ENCODE assay signal across 17 cellular contexts in the genomic region with DNA sequence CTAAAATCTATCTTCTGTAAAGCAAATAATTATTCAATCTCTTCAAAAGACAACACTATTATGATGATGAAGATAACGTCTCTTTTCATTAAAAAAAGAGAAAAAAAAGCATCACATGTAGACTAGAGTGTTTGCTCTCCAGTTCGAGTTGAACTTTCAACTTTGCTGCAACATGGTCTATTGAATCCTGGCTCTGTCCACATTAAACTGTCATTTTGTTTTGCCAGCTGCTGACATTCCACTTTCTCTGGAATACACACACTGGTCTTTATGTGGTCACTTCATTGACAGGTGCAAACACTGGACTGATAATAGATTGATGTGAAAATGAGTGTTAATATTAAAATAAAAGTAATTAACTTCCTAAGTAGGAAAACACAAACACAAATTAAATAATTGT.
A peak's percentile ranks its signal among the peaks of the same experiment; 100 is the strongest.
DNase-seq lines count a peak whose midpoint lies in the region; ATAC-seq, FAIRE-seq and TF ChIP-seq lines count a peak whose summit lies in the region.
"Had no signal": no experiment of that assay in that cellular context is flagged by ENCODE, and none has a peak within 500 bp of the region (broad histone marks: within the 10 kb centered on the region; RNA-seq: fewer than 3 reads in every experiment).

No MANE protein-coding gene starts in this region.

- no peak overlapping the region for H3K27ac Mint-ChIP-seq in type B pancreatic cell
- H3K27ac Mint-ChIP-seq: CD8-positive, alpha-beta memory T cell had no signal

- no peak overlapping the region for H3K27ac ChIP-seq in K562 (ENCODE audit: extremely low read depth, low read depth, low read length)
- no peak overlapping the region for H3K27ac ChIP-seq in pancreas

- no peak overlapping the region for H3K4me3 ChIP-seq in K562
- H3K4me3 ChIP-seq in pancreas: no peak overlapping the region

- no peaks in the 10 kb centered on the region for H3K9me1 ChIP-seq in K562 (ENCODE audit: control insufficient read depth, insufficient read depth, low read length)

- no peak for TF ChIP-seq POLR2A in K562 (conservative IDR thresholded peaks at IDR 0.05)

- intact Hi-C loops in K562 (cut with micrococcal nuclease) (no loop called here), pancreas (cut with DNase I) (loop anchor here in 1 of 3 donors (10.0 kb wide), 1 partner anchor 49 kb away; no protein-coding TSS in a partner anchor)

- H3K36me3 ChIP-seq in K562 (ENCODE audit: control insufficient read depth, insufficient read depth, low read length) (no peaks in the 10 kb centered on the region), pancreas (no peaks in the 10 kb centered on the region)

- H3K9me3 Mint-ChIP-seq in type B pancreatic cell: no peaks in the 10 kb centered on the region

- no peak for TF ChIP-seq EP300 in K562 (IDR thresholded peaks at IDR 0.05; ENCODE audit: low read length)

- FAIRE-seq in K562 (lab: Jason Lieb, UNC) (peak; percentile 32), pancreas (lab: Jason Lieb, UNC) (no peak)
- FAIRE-seq: RCC 7860 had no signal

- H3K4me3 Mint-ChIP-seq in type B pancreatic cell: no peak overlapping the region
- H3K4me3 Mint-ChIP-seq: CD8-positive, alpha-beta memory T cell had no signal

- H3K79me2 ChIP-seq in K562 (ENCODE audit: control insufficient read depth, insufficient read depth, low read length): no peaks in the 10 kb centered on the region

- no peak for TF ChIP-seq CTCF in K562 (IDR thresholded peaks at IDR 0.05 in 2 of 3, conservative IDR thresholded peaks at IDR 0.05 in 1 of 3; ENCODE audit: insufficient read depth in 2 of 3, low read depth in 1 of 3, low read length in 3 of 3)
- TF ChIP-seq CTCF in pancreas (IDR thresholded peaks at IDR 0.05): no peak
- TF ChIP-seq CTCF in type B pancreatic cell (conservative IDR thresholded peaks at IDR 0.05): no peak

- H2AFZ ChIP-seq in K562 (ENCODE audit: low read depth, low read length): no peak overlapping the region

- in situ Hi-C loops in K562 (cut with MboI): no loop called here

- no peaks in the 10 kb centered on the region for H3K4me1 Mint-ChIP-seq in type B pancreatic cell (ENCODE audit: unreplicated experiment)
- H3K4me1 Mint-ChIP-seq: CD8-positive, alpha-beta memory T cell had no signal

- POLR2A ChIA-PET in K562 (lab: Yijun Ruan, JAX): no interaction called here

- H3K36me3 Mint-ChIP-seq in type B pancreatic cell: no peaks in the 10 kb centered on the region
- H3K36me3 Mint-ChIP-seq: CD8-positive, alpha-beta memory T cell had no signal

- H3K9me3 ChIP-seq in K562 (replicated peaks; ENCODE audit: control insufficient read depth, insufficient read depth, low read depth, low read length): no peaks in the 10 kb centered on the region
- no peaks in the 10 kb centered on the region for H3K9me3 ChIP-seq in pancreas

- H4K20me1 ChIP-seq in K562 (replicated peaks; ENCODE audit: control insufficient read depth, insufficient read depth, low read length): no peaks in the 10 kb centered on the region; the same call in 1 of the 2 replicates

- no peak overlapping the region for H3K9ac ChIP-seq in K562 (ENCODE audit: insufficient read depth in 1 of 2, low read depth in 2 of 2, low read length in 2 of 2)

- CTCF ChIA-PET in K562 (lab: Yijun Ruan, JAX; ENCODE audit: low intra/inter-chr PET ratio): no interaction called here

- peak; percentile 88 for DNase-seq in DMS53 treated with DMSO at 0.1 percent for 48 hours (lab: John Stamatoyannopoulos, UW; ENCODE audit: unreplicated experiment)
- peak; percentile 39 for DNase-seq in NCI-H146 (lab: John Stamatoyannopoulos, UW)
- DNase-seq in K562 (ENCODE audit: extremely low read depth in 1 of 4, low spot score in 3 of 4): no peak
- no peak for DNase-seq in pancreas
- DNase-seq in type B pancreatic cell (ENCODE audit: extremely low spot score, unreplicated experiment): no peak
- no peak for DNase-seq in activated T-cell treated with anti-CD3 and anti-CD28 coated beads, Interleukin-2, amount 50 U/mL, for 48 hours
- no peak for DNase-seq in NK-92 treated with Interleukin-12 subunit alpha and Interleukin-12 subunit beta, amount 100 ng/mL, for 24 hours (lab: John Stamatoyannopoulos, UW)
- DNase-seq: C1 segment of cervical spinal cord; CD8-positive, alpha-beta memory T cell; DND-41; KBM-7; NCI-H1694; NCI-H2107; NCI-H345; NCI-H524 treated with DMSO at 0.1 percent for 48 hours; Right ventricle myocardium superior had no signal

- no TSS peak for BruUV-seq in K562 (replicated peaks; lab: Mats Ljungman, UMichigan)

- H3K27me3 ChIP-seq in K562 (ENCODE audit: control insufficient read depth in 2 of 2, insufficient read depth in 2 of 2, low read length in 2 of 2) (no peaks in the 10 kb centered on the region), pancreas (no peaks in the 10 kb centered on the region)

- ATAC-seq in K562: no peak
- peak in 3 of 4 donors; percentile 58 to 81 (median 74) for ATAC-seq in pancreas

- peaks cover 25% of the 10 kb centered on the region for H3K27me3 Mint-ChIP-seq in type B pancreatic cell

- no peak for TF ChIP-seq RAD21 in K562 (CRISPR knock-in tag; conservative IDR thresholded peaks at IDR 0.05 in 1 of 2, IDR thresholded peaks at IDR 0.05 in 1 of 2)

- 0% methylated on average over 2 of the region's 2 CpGs for WGBS in K562 (ENCODE audit: insufficient coverage, low coverage, missing lambda C conversion rate)
- WGBS in pancreas, 2 donors: 9 to 10% methylated on average over 2 of the region's 2 CpGs

- H3K4me1 ChIP-seq in K562 (replicated peaks in 1 of 2; ENCODE audit: control insufficient read depth in 2 of 2, insufficient read depth in 2 of 2, low read length in 2 of 2) (no peaks in the 10 kb centered on the region), pancreas (peaks cover 0 to 6% (median 5%) of the 10 kb centered on the region in 3 donors)

- no peak overlapping the region for H3K4me2 ChIP-seq in K562 (ENCODE audit: insufficient read depth, low read length)

TF ChIP-seq in K562, 482 proteins besides CTCF, POLR2A, EP300 and RAD21 (continues in another document):
- no peak for TF ChIP-seq BCL6 (CRISPR knock-in tag; IDR thresholded peaks at IDR 0.05)
- no peak for TF ChIP-seq RHOXF2B (CRISPR knock-in tag; conservative IDR thresholded peaks at IDR 0.05)
- no peak for TF ChIP-seq SLC30A9 (CRISPR knock-in tag; IDR thresholded peaks at IDR 0.05)
- TF ChIP-seq NEUROD1 (IDR thresholded peaks at IDR 0.05; ENCODE audit: borderline replicate concordance, low read depth, low read length, partially characterized antibody): no peak
- no peak for TF ChIP-seq LEF1 (IDR thresholded peaks at IDR 0.05)
- TF ChIP-seq NFRKB (IDR thresholded peaks at IDR 0.05; ENCODE audit: low read depth): no peak
- TF ChIP-seq LCOR (CRISPR knock-in tag; IDR thresholded peaks at IDR 0.05): no peak
- TF ChIP-seq, protein P1, sequence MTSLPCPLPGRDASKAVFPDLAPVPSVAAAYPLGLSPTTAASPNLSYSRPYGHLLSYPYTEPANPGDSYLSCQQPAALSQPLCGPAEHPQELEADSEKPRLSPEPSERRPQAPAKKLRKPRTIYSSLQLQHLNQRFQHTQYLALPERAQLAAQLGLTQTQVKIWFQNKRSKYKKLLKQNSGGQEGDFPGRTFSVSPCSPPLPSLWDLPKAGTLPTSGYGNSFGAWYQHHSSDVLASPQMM (CRISPR knock-in tag; IDR thresholded peaks at IDR 0.05): no peak
- TF ChIP-seq, protein P2, sequence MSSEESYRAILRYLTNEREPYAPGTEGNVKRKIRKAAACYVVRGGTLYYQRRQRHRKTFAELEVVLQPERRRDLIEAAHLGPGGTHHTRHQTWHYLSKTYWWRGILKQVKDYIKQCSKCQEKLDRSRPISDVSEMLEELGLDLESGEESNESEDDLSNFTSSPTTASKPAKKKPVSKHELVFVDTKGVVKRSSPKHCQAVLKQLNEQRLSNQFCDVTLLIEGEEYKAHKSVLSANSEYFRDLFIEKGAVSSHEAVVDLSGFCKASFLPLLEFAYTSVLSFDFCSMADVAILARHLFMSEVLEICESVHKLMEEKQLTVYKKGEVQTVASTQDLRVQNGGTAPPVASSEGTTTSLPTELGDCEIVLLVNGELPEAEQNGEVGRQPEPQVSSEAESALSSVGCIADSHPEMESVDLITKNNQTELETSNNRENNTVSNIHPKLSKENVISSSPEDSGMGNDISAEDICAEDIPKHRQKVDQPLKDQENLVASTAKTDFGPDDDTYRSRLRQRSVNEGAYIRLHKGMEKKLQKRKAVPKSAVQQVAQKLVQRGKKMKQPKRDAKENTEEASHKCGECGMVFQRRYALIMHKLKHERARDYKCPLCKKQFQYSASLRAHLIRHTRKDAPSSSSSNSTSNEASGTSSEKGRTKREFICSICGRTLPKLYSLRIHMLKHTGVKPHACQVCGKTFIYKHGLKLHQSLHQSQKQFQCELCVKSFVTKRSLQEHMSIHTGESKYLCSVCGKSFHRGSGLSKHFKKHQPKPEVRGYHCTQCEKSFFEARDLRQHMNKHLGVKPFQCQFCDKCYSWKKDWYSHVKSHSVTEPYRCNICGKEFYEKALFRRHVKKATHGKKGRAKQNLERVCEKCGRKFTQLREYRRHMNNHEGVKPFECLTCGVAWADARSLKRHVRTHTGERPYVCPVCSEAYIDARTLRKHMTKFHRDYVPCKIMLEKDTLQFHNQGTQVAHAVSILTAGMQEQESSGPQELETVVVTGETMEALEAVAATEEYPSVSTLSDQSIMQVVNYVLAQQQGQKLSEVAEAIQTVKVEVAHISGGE (CRISPR knock-in tag; IDR thresholded peaks at IDR 0.05): no peak
- TF ChIP-seq SRSF3 (IDR thresholded peaks at IDR 0.05; ENCODE audit: insufficient read depth, low read length): no peak
- TF ChIP-seq, protein P3, sequence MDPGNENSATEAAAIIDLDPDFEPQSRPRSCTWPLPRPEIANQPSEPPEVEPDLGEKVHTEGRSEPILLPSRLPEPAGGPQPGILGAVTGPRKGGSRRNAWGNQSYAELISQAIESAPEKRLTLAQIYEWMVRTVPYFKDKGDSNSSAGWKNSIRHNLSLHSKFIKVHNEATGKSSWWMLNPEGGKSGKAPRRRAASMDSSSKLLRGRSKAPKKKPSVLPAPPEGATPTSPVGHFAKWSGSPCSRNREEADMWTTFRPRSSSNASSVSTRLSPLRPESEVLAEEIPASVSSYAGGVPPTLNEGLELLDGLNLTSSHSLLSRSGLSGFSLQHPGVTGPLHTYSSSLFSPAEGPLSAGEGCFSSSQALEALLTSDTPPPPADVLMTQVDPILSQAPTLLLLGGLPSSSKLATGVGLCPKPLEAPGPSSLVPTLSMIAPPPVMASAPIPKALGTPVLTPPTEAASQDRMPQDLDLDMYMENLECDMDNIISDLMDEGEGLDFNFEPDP (CRISPR knock-in tag; IDR thresholded peaks at IDR 0.05): no peak

Comparison
In these comparisons a context has a peak if more than half of its experiments do, and no peak if none do; other contexts are left out.
1. DNase-seq: peak in DMS53 treated with DMSO at 0.1 percent for 48 hours (single experiment) and NCI-H146 (single experiment); none in K562 (0 of 4), pancreas (0 of 6), type B pancreatic cell (single experiment), activated T-cell treated with anti-CD3 and anti-CD28 coated beads, Interleukin-2, amount 50 U/mL, for 48 hours (0 of 2) and NK-92 treated with Interleukin-12 subunit alpha and Interleukin-12 subunit beta, amount 100 ng/mL, for 24 hours (single experiment).